In genomic region chr11:59380263-59381059, GRCh38 we compare ENCODE assay signal across 12 cellular contexts. TPM values are rescaled to one million over a fixed set of nuclear protein-coding genes. Genes with fewer than 3 reads are reported as not detected.
DNase-seq lines count a peak whose midpoint lies in the region; ATAC-seq and TF ChIP-seq lines count a peak whose summit lies in the region.
"Had no signal": no experiment of that assay in that cellular context is flagged by ENCODE, and none has a peak within 500 bp of the region (broad histone marks: within the 10 kb centered on the region; RNA-seq: fewer than 3 reads in every experiment).

No MANE protein-coding gene starts in this region.

- peaks cover 11% of the 10 kb centered on the region; the same call in 1 of the 2 replicates for H3K27me3 Mint-ChIP-seq in WTC11 (ENCODE audit: low read depth)

- peak; percentile 83 for ATAC-seq in GM19324 (IDR thresholded peaks at IDR 0.05; ENCODE audit: low FRiP score, unreplicated experiment)
- peak; percentile 86 for ATAC-seq in HG02763 (IDR thresholded peaks at IDR 0.05; ENCODE audit: unreplicated experiment)
- ATAC-seq in HG03520 (IDR thresholded peaks at IDR 0.05; ENCODE audit: unreplicated experiment) = peak; percentile 96
- no peak for ATAC-seq in WTC11

- H3K4me3 Mint-ChIP-seq in WTC11 = no peak overlapping the region
- H3K4me3 Mint-ChIP-seq: neural progenitor cell had no signal

- DNase-seq in GM06990 (ENCODE audit: extremely low read depth, insufficient read length) (peak; percentile 63), amygdala (lab: John Stamatoyannopoulos, UW) (no peak), GOT3 (lab: John Stamatoyannopoulos, UW) (no peak), lower leg skin (ENCODE audit: low spot score in 2 of 2) (no peak), WTC11 (ENCODE audit: low spot score) (no peak)
- DNase-seq: activated CD8-positive, alpha-beta memory T cell treated with anti-CD3 and anti-CD28 coated beads, Interleukin-2, amount 50 U/mL, for 48 hours; IMR-90 had no signal

- TF ChIP-seq CTCF in GM06990 (IDR thresholded peaks at IDR 0.05; ENCODE audit: insufficient read depth, low read length, poor library complexity, severe bottlenecking) (no peak), lower leg skin (IDR thresholded peaks at IDR 0.05) (no peak), WTC11 (IDR thresholded peaks at IDR 0.05) (no peak)

- H3K36me3 ChIP-seq in GM06990 (ENCODE audit: control insufficient read depth, insufficient read depth, low read length) = no peaks in the 10 kb centered on the region
- H3K36me3 ChIP-seq: neural progenitor cell had no signal

- H3K27ac Mint-ChIP-seq in WTC11 = no peak overlapping the region
- H3K27ac Mint-ChIP-seq: neural progenitor cell had no signal

- 61 to 68% methylated on average over 2 of the region's 2 CpGs for WGBS in lower leg skin, 2 donors

- peak overlapping the region; percentile 30 for H3K4me3 ChIP-seq in GM06990 (replicated peaks; ENCODE audit: low read depth, low read length)
- no peak overlapping the region for H3K4me3 ChIP-seq in lower leg skin (ENCODE audit: low read depth, poor library complexity, severe bottlenecking)
- H3K4me3 ChIP-seq: neural progenitor cell had no signal

- no peaks in the 10 kb centered on the region for H3K27me3 ChIP-seq in GM06990 (replicated peaks; ENCODE audit: control insufficient read depth, insufficient read depth, low read length)
- H3K27me3 ChIP-seq: neural progenitor cell had no signal

- CTCF ChIA-PET in WTC11 (lab: Charles Lee) = no interaction called here

- H3K36me3 Mint-ChIP-seq in WTC11 = no peaks in the 10 kb centered on the region
- H3K36me3 Mint-ChIP-seq: neural progenitor cell had no signal

- intact Hi-C loops in lower leg skin (cut with DNase I; ENCODE audit: low total_unique reads) = no loop called here

- no peak for TF ChIP-seq POLR2A in lower leg skin (IDR thresholded peaks at IDR 0.05)

- H3K4me1 Mint-ChIP-seq in WTC11 = peaks cover 10% of the 10 kb centered on the region
- H3K4me1 Mint-ChIP-seq: neural progenitor cell had no signal

- H3K9me3 Mint-ChIP-seq in WTC11 = peaks cover 24% of the 10 kb centered on the region

- POLR2A ChIA-PET in WTC11 (lab: Charles Lee) = no interaction called here

TF ChIP-seq in WTC11, 78 proteins besides CTCF, POLR2A, EP300 and RAD21:
- TF ChIP-seq STAT6 (CRISPR knock-in tag; conservative IDR thresholded peaks at IDR 0.05; ENCODE audit: low read depth) (no peak), FOXK1 (CRISPR knock-in tag; IDR thresholded peaks at IDR 0.05) (no peak), NR2C2 (CRISPR knock-in tag; IDR thresholded peaks at IDR 0.05) (no peak), GTF2I (CRISPR knock-in tag; conservative IDR thresholded peaks at IDR 0.05) (no peak), GABPB1 (CRISPR knock-in tag; IDR thresholded peaks at IDR 0.05) (no peak), ZNF532 (CRISPR knock-in tag; IDR thresholded peaks at IDR 0.05; ENCODE audit: borderline replicate concordance) (no peak), IRF1 (CRISPR knock-in tag; IDR thresholded peaks at IDR 0.05) (no peak), SP1 (CRISPR knock-in tag; conservative IDR thresholded peaks at IDR 0.05) (no peak), RELA (CRISPR knock-in tag; IDR thresholded peaks at IDR 0.05; ENCODE audit: borderline replicate concordance) (no peak), ETV6 (CRISPR knock-in tag; IDR thresholded peaks at IDR 0.05) (no peak)

RNA-seq across cellular contexts. Expression of gene OR5AN1, which starts 21.8 kb away (rescaled TPM):
- total RNA-seq in lower leg skin = not detected
- total RNA-seq in WTC11 (2021) = not detected in 3 replicates
- total RNA-seq: IMR-90; T-helper 1 cell treated with Interleukin-12 subunit alpha and Interleukin-12 subunit beta and Interleukin-4 antibody, amounts not matched to agents 30 ng/mL and 1 ng/mL, for 36 hours had no signal

RNA-seq across cellular contexts. Expression of gene OR5A2, which starts 45.8 kb away (rescaled TPM):
- total RNA-seq in lower leg skin (not detected), WTC11 (2021) (not detected in 3 replicates)
- total RNA-seq: IMR-90; T-helper 1 cell treated with Interleukin-12 subunit alpha and Interleukin-12 subunit beta and Interleukin-4 antibody, amounts not matched to agents 30 ng/mL and 1 ng/mL, for 36 hours had no signal

RNA-seq across cellular contexts. Expression of gene OR5A1, which starts 55.8 kb away (rescaled TPM):
- total RNA-seq in lower leg skin (not detected), WTC11 (2021) (not detected in 3 replicates)
- total RNA-seq: IMR-90; T-helper 1 cell treated with Interleukin-12 subunit alpha and Interleukin-12 subunit beta and Interleukin-4 antibody, amounts not matched to agents 30 ng/mL and 1 ng/mL, for 36 hours had no signal
